8 cellular contexts compared by ENCODE assay signal in the genomic region with DNA sequence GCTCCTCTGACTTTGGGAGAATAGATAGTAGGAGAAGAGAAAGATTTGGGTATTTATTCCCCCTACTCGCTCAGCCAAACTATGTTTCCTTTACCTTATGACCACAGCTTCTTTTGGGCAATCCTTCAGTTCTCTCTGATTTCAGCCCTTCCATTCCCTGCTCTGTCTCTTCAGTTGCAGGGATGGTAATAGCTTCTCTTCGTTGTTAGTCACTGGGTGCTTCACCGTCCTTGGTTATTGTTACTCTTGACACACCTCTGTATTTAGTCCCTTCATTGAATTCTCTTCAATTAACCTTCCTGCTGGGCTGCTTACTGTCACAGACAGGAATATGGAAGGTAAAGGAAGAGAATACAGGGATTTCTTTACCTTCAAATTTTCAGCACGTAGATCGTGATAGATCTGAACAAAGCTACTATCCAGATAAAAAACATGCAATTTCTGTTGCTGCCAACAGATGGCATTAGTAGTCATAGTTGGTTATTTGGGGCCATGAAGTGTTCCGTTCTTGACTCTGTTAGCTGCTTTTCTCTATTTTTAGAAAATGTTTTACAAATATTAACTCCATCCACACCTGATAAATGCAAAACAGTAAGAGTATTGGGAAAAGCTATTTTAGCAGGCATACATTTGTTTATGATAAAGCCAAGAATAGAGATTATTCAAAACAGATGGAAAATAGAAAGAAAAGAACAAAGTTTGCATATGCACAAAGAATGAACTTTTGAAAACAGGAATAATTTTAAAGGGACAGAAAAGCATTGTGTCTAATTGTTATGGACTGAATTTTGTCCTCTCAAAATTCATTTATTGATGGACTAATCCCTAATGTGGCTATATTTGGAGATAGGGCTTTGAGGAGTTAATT. TPM values are rescaled to one million over a fixed set of nuclear protein-coding genes. Genes with fewer than 3 reads are reported as not detected.
DNase-seq lines count a peak whose midpoint lies in the region; ATAC-seq and TF ChIP-seq lines count a peak whose summit lies in the region.

No MANE protein-coding gene starts in this region.

- H3K36me3 ChIP-seq in thoracic aorta: no peaks in the 10 kb centered on the region

- ATAC-seq in HG03565 (IDR thresholded peaks at IDR 0.05; ENCODE audit: unreplicated experiment) (peak; percentile 74), thoracic aorta (ENCODE audit: insufficient number of reproducible peaks, low FRiP score, low read depth) (peak; percentile 79)

- no peaks in the 10 kb centered on the region for H3K9me3 ChIP-seq in thoracic aorta

- H3K4me3 ChIP-seq in thoracic aorta: peak overlapping the region; percentile 65

- DNase-seq in Daoy (ENCODE audit: low read depth): peak; percentile 31
- DNase-seq in GM20000 (ENCODE audit: low spot score): peak; percentile 54
- peak; percentile 12 for DNase-seq in NCI-H82 treated with DMSO at 0.1 percent for 48 hours (lab: John Stamatoyannopoulos, UW; ENCODE audit: unreplicated experiment)
- peak; percentile 9 for DNase-seq in central memory CD4-positive, alpha-beta T cell
- DNase-seq in kidney tubule cell (ENCODE audit: low spot score): peak; percentile 67
- no peak for DNase-seq in thoracic aorta (ENCODE audit: low spot score)
- no peak for DNase-seq in activated CD4-positive, alpha-beta T cell treated with anti-CD3 and anti-CD28 coated beads, Interleukin-2, amount 50 U/mL, for 4 hours

- no peak overlapping the region for H3K27ac ChIP-seq in thoracic aorta

- H3K27me3 ChIP-seq in thoracic aorta (replicated peaks; ENCODE audit: insufficient read depth): no peaks in the 10 kb centered on the region

- TF ChIP-seq CTCF in GM20000 (IDR thresholded peaks at IDR 0.05; ENCODE audit: extremely low read depth, missing control alignments): peak; percentile 55
- peak; percentile 57 for TF ChIP-seq CTCF in thoracic aorta (IDR thresholded peaks at IDR 0.05)

- peaks cover 2 to 6% of the 10 kb centered on the region in 2 donors for H3K4me1 ChIP-seq in thoracic aorta (ENCODE audit: control insufficient read depth in 1 of 2, low read depth in 2 of 2)

RNA-seq across cellular contexts. Expression of a gene that starts 14.0 kb away (rescaled TPM):
- total RNA-seq in Daoy (2014; rRNA removed; shearing (Covaris generic)): not detected in 2 replicates
- total RNA-seq in thoracic aorta: not detected

RNA-seq across cellular contexts. Expression of a gene that starts 52.1 kb away (rescaled TPM):
- 22.5 and 23.3 TPM in 2 replicates for total RNA-seq in Daoy (2014; rRNA removed; shearing (Covaris generic))
- 10 to 100 TPM; 24.1 to 30.5 TPM for total RNA-seq in thoracic aorta

Comparison
In these comparisons a context has a peak if more than half of its experiments do, and no peak if none do; other contexts are left out.
1. DNase-seq: peak in Daoy (single experiment), GM20000 (single experiment), NCI-H82 treated with DMSO at 0.1 percent for 48 hours (single experiment), central memory CD4-positive, alpha-beta T cell (single experiment) and kidney tubule cell (single experiment); none in thoracic aorta (single experiment) and activated CD4-positive, alpha-beta T cell treated with anti-CD3 and anti-CD28 coated beads, Interleukin-2, amount 50 U/mL, for 4 hours (0 of 2).